1 cellular context compared by ENCODE assay signal in the genomic region with DNA sequence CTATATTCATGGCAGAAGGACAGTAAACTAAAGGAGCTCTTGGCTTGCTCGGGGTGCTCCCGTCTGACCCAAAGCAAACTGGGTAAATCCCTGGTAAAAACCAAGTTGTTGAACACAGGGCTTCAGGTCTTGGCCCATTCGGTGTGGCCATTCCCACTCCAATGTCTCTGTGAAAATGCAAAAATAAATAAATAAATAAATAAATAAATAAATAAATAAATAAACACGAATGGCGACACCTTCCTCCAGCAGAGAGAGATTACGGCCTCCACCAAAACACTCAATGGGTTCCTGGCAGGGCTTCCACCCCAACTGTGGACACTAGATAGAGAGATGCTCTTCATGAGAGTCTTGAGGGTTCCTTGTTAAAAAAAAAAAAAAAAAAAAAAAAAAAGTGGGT.
TF ChIP-seq lines count a peak whose summit lies in the region.

No MANE protein-coding gene starts in this region.

TF ChIP-seq in GM23338, 12 proteins besides CTCF, POLR2A, EP300 and RAD21 (continued from another document):
- TF ChIP-seq, protein P1, sequence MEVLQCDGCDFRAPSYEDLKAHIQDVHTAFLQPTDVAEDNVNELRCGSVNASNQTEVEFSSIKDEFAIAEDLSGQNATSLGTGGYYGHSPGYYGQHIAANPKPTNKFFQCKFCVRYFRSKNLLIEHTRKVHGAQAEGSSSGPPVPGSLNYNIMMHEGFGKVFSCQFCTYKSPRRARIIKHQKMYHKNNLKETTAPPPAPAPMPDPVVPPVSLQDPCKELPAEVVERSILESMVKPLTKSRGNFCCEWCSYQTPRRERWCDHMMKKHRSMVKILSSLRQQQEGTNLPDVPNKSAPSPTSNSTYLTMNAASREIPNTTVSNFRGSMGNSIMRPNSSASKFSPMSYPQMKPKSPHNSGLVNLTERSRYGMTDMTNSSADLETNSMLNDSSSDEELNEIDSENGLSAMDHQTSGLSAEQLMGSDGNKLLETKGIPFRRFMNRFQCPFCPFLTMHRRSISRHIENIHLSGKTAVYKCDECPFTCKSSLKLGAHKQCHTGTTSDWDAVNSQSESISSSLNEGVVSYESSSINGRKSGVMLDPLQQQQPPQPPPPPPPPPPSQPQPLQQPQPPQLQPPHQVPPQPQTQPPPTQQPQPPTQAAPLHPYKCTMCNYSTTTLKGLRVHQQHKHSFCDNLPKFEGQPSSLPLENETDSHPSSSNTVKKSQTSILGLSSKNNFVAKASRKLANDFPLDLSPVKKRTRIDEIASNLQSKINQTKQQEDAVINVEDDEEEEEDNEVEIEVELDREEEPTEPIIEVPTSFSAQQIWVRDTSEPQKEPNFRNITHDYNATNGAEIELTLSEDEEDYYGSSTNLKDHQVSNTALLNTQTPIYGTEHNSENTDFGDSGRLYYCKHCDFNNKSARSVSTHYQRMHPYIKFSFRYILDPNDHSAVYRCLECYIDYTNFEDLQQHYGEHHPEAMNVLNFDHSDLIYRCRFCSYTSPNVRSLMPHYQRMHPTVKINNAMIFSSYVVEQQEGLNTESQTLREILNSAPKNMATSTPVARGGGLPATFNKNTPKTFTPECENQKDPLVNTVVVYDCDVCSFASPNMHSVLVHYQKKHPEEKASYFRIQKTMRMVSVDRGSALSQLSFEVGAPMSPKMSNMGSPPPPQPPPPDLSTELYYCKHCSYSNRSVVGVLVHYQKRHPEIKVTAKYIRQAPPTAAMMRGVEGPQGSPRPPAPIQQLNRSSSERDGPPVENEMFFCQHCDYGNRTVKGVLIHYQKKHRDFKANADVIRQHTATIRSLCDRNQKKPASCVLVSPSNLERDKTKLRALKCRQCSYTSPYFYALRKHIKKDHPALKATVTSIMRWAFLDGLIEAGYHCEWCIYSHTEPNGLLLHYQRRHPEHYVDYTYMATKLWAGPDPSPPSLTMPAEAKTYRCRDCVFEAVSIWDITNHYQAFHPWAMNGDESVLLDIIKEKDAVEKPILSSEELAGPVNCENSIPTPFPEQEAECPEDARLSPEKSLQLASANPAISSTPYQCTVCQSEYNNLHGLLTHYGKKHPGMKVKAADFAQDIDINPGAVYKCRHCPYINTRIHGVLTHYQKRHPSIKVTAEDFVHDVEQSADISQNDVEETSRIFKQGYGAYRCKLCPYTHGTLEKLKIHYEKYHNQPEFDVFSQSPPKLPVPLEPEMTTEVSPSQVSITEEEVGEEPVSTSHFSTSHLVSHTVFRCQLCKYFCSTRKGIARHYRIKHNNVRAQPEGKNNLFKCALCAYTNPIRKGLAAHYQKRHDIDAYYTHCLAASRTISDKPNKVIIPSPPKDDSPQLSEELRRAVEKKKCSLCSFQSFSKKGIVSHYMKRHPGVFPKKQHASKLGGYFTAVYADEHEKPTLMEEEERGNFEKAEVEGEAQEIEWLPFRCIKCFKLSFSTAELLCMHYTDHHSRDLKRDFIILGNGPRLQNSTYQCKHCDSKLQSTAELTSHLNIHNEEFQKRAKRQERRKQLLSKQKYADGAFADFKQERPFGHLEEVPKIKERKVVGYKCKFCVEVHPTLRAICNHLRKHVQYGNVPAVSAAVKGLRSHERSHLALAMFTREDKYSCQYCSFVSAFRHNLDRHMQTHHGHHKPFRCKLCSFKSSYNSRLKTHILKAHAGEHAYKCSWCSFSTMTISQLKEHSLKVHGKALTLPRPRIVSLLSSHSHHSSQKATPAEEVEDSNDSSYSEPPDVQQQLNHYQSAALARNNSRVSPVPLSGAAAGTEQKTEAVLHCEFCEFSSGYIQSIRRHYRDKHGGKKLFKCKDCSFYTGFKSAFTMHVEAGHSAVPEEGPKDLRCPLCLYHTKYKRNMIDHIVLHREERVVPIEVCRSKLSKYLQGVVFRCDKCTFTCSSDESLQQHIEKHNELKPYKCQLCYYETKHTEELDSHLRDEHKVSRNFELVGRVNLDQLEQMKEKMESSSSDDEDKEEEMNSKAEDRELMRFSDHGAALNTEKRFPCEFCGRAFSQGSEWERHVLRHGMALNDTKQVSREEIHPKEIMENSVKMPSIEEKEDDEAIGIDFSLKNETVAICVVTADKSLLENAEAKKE (CRISPR knock-in tag; IDR thresholded peaks at IDR 0.05), result no peak
- TF ChIP-seq, protein P2, sequence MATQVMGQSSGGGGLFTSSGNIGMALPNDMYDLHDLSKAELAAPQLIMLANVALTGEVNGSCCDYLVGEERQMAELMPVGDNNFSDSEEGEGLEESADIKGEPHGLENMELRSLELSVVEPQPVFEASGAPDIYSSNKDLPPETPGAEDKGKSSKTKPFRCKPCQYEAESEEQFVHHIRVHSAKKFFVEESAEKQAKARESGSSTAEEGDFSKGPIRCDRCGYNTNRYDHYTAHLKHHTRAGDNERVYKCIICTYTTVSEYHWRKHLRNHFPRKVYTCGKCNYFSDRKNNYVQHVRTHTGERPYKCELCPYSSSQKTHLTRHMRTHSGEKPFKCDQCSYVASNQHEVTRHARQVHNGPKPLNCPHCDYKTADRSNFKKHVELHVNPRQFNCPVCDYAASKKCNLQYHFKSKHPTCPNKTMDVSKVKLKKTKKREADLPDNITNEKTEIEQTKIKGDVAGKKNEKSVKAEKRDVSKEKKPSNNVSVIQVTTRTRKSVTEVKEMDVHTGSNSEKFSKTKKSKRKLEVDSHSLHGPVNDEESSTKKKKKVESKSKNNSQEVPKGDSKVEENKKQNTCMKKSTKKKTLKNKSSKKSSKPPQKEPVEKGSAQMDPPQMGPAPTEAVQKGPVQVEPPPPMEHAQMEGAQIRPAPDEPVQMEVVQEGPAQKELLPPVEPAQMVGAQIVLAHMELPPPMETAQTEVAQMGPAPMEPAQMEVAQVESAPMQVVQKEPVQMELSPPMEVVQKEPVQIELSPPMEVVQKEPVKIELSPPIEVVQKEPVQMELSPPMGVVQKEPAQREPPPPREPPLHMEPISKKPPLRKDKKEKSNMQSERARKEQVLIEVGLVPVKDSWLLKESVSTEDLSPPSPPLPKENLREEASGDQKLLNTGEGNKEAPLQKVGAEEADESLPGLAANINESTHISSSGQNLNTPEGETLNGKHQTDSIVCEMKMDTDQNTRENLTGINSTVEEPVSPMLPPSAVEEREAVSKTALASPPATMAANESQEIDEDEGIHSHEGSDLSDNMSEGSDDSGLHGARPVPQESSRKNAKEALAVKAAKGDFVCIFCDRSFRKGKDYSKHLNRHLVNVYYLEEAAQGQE (IDR thresholded peaks at IDR 0.05; ENCODE audit: unreplicated experiment), result no peak
- no peak for TF ChIP-seq ZNF114 (CRISPR knock-in tag; IDR thresholded peaks at IDR 0.05)
- TF ChIP-seq JUNB (IDR thresholded peaks at IDR 0.05; ENCODE audit: unreplicated experiment), result no peak
- no peak for TF ChIP-seq POLR2AphosphoS5 (IDR thresholded peaks at IDR 0.05; ENCODE audit: low read depth)
- no peak for TF ChIP-seq EZH2 (IDR thresholded peaks at IDR 0.05; ENCODE audit: low read depth, unreplicated experiment)
- TF ChIP-seq, protein P3, sequence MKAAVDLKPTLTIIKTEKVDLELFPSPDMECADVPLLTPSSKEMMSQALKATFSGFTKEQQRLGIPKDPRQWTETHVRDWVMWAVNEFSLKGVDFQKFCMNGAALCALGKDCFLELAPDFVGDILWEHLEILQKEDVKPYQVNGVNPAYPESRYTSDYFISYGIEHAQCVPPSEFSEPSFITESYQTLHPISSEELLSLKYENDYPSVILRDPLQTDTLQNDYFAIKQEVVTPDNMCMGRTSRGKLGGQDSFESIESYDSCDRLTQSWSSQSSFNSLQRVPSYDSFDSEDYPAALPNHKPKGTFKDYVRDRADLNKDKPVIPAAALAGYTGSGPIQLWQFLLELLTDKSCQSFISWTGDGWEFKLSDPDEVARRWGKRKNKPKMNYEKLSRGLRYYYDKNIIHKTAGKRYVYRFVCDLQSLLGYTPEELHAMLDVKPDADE (IDR thresholded peaks at IDR 0.05), result no peak
- TF ChIP-seq STAT1 (IDR thresholded peaks at IDR 0.05; ENCODE audit: unreplicated experiment), result no peak
